11 cellular contexts compared by ENCODE assay signal in genomic region chr9:38334234-38334633, GRCh38. TPM values are rescaled to one million over a fixed set of nuclear protein-coding genes. Genes with fewer than 3 reads are reported as not detected.
DNase-seq lines count a peak whose midpoint lies in the region; TF ChIP-seq lines count a peak whose summit lies in the region.
"Had no signal": no experiment of that assay in that cellular context is flagged by ENCODE, and none has a peak within 500 bp of the region (broad histone marks: within the 10 kb centered on the region; RNA-seq: fewer than 3 reads in every experiment).

No MANE protein-coding gene starts in this region.

- H4K20me1 ChIP-seq in osteoblast (ENCODE audit: insufficient read depth, low read length) = no peaks in the 10 kb centered on the region

- no peak overlapping the region for H3K4me2 ChIP-seq in osteoblast (ENCODE audit: insufficient read depth, low read length)

- peaks cover 2% of the 10 kb centered on the region for H3K4me1 ChIP-seq in osteoblast (ENCODE audit: insufficient read depth, low read length)
- H3K4me1 ChIP-seq: SJCRH30 had no signal

- peak; percentile 46 for TF ChIP-seq CTCF in GM06990 (IDR thresholded peaks at IDR 0.05; ENCODE audit: insufficient read depth, low read length, poor library complexity, severe bottlenecking)
- peak; percentile 31 for TF ChIP-seq CTCF in LNCaP clone FGC (IDR thresholded peaks at IDR 0.05; ENCODE audit: control insufficient read depth, extremely low read depth, insufficient read depth)
- TF ChIP-seq CTCF in cardiac fibroblast (IDR thresholded peaks at IDR 0.05; ENCODE audit: low read depth, low read length) = peak; percentile 23
- TF ChIP-seq CTCF in osteoblast (IDR thresholded peaks at IDR 0.05; ENCODE audit: extremely low read depth, low read depth, low read length) = peak; percentile 39

- H3K36me3 ChIP-seq in GM06990 (ENCODE audit: control insufficient read depth, insufficient read depth, low read length) (no peaks in the 10 kb centered on the region), osteoblast (ENCODE audit: insufficient read depth, low read length) (no peaks in the 10 kb centered on the region)
- H3K36me3 ChIP-seq: SJCRH30 had no signal

- H3K9me3 ChIP-seq in osteoblast (ENCODE audit: low read depth, low read length) = no peaks in the 10 kb centered on the region
- H3K9me3 ChIP-seq: SJCRH30 had no signal

- no peaks in the 10 kb centered on the region for H3K79me2 ChIP-seq in osteoblast (ENCODE audit: insufficient read depth, low read length)

- DNase-seq in GM06990 (ENCODE audit: extremely low read depth, insufficient read length) = no peak
- DNase-seq in LNCaP clone FGC (ENCODE audit: low read depth) = no peak
- DNase-seq in cardiac fibroblast (ENCODE audit: low read depth in 2 of 2) = peak in 1 of 2 donors; percentile 11
- DNase-seq in osteoblast (ENCODE audit: insufficient read length, low spot score, missing footprints) = no peak
- DNase-seq in kidney tubule cell (ENCODE audit: low spot score) = no peak
- no peak for DNase-seq in activated effector memory CD4-positive, alpha-beta T cell treated with Interleukin-2 at 50 U/mL for 16 hours
- DNase-seq in HT-29 (ENCODE audit: low spot score) = no peak
- DNase-seq: activated CD4-positive, alpha-beta memory T cell treated with anti-CD3 and anti-CD28 coated beads, Interleukin-2, amount 10 ng/mL, durations not matched to agents 7 days and 5 days; NCI-H1694; SJCRH30 had no signal

- H3K27ac ChIP-seq in osteoblast (ENCODE audit: low read depth, low read length) = no peak overlapping the region
- H3K27ac ChIP-seq: SJCRH30 had no signal

- H3K27me3 ChIP-seq in GM06990 (replicated peaks; ENCODE audit: control insufficient read depth, insufficient read depth, low read length) (no peaks in the 10 kb centered on the region), osteoblast (ENCODE audit: insufficient read depth, low read length) (peaks cover 30% of the 10 kb centered on the region)
- H3K27me3 ChIP-seq: SJCRH30 had no signal

- H3K4me3 ChIP-seq in GM06990 (replicated peaks; ENCODE audit: low read depth, low read length) (no peak overlapping the region), LNCaP clone FGC (ENCODE audit: low read depth, low read length) (no peak overlapping the region), cardiac fibroblast (replicated peaks in 1 of 2; ENCODE audit: low read depth in 2 of 2, low read length in 2 of 2) (no peak overlapping the region), osteoblast (ENCODE audit: insufficient read depth, low read length) (no peak overlapping the region)
- H3K4me3 ChIP-seq: lung, SJCRH30 had no signal

- H2AFZ ChIP-seq in osteoblast (ENCODE audit: low read length) = no peak overlapping the region

RNA-seq across cellular contexts. Expression of gene ALDH1B1, which starts 58.3 kb away (rescaled TPM):
- 38.0 and 38.6 TPM in 2 replicates for total RNA-seq in osteoblast
- 16.0 and 21.6 TPM in 2 replicates for total RNA-seq in HT-29 (2014; rRNA removed; shearing (Covaris generic))
